In genomic region chr1:2360588-2361364, GRCh38 we compare ENCODE assay signal across 17 cellular contexts. TPM values are rescaled to one million over a fixed set of nuclear protein-coding genes. Genes with fewer than 3 reads are reported as not detected.
DNase-seq lines count a peak whose midpoint lies in the region; ATAC-seq, FAIRE-seq and TF ChIP-seq lines count a peak whose summit lies in the region.
"Had no signal": no experiment of that assay in that cellular context is flagged by ENCODE, and none has a peak within 500 bp of the region (broad histone marks: within the 10 kb centered on the region; RNA-seq: fewer than 3 reads in every experiment).

No MANE protein-coding gene starts in this region.

- TF ChIP-seq CTCF in natural killer cell (IDR thresholded peaks at IDR 0.05) (no peak), endothelial cell of umbilical vein (IDR thresholded peaks at IDR 0.05; ENCODE audit: extremely low read depth in 1 of 2, insufficient read depth in 1 of 2, low read depth in 1 of 2, low read length in 2 of 2) (no peak), omental fat pad (IDR thresholded peaks at IDR 0.05) (no peak)

- no peaks in the 10 kb centered on the region for H3K9me3 ChIP-seq in endothelial cell of umbilical vein (replicated peaks; ENCODE audit: control insufficient read depth, insufficient read depth, low read length)

- FAIRE-seq in endothelial cell of umbilical vein (lab: Jason Lieb, UNC), result peak; percentile 28

- no peak overlapping the region for H3K4me3 ChIP-seq in endothelial cell of umbilical vein (replicated peaks in 1 of 3; ENCODE audit: insufficient read depth in 1 of 3, low read depth in 1 of 3, low read length in 3 of 3)

- H3K4me1 ChIP-seq in endothelial cell of umbilical vein (ENCODE audit: control insufficient read depth, extremely low read depth, insufficient read depth, low read length), result no peaks in the 10 kb centered on the region

- POLR2A ChIA-PET in endothelial cell of umbilical vein (lab: Charles Lee), result interaction anchor here (0.6 kb wide), 1 partner anchor 171 kb away, joined by 3 read pairs; no protein-coding TSS in a partner anchor

- no peaks in the 10 kb centered on the region for H3K36me3 ChIP-seq in endothelial cell of umbilical vein (ENCODE audit: control insufficient read depth in 2 of 2, extremely low read depth in 1 of 2, insufficient read depth in 2 of 2, low read length in 2 of 2)

- ATAC-seq in natural killer cell treated with Interleukin-12 subunit alpha and Interleukin-12 subunit beta and Interleukin-15 and Interleukin-18, amount 100 ng/mL, for 72 hours, result no peak
- ATAC-seq in natural killer cell (no peak), omental fat pad (ENCODE audit: low FRiP score) (no peak), HG02981 (IDR thresholded peaks at IDR 0.05; ENCODE audit: unreplicated experiment) (no peak)
- ATAC-seq: esophagus mucosa; naive thymus-derived CD8-positive, alpha-beta T cell had no signal

- H3K27ac ChIP-seq in endothelial cell of umbilical vein (ENCODE audit: insufficient read depth, low read depth, low read length), result no peak overlapping the region
- H3K27ac ChIP-seq: C4-2B had no signal

- dilution Hi-C loops in endothelial cell of umbilical vein (cut with MboI; ENCODE audit: extremely low pct_ligation_motif_present, low sequenced_read_pairs), result no loop called here

- BruUV-seq in endothelial cell of umbilical vein (replicated peaks; lab: Mats Ljungman, UMichigan), result no TSS peak

- TF ChIP-seq POLR2A in endothelial cell of umbilical vein (IDR thresholded peaks at IDR 0.05; ENCODE audit: low read depth, low read length), result no peak

- no peaks in the 10 kb centered on the region for H3K79me2 ChIP-seq in endothelial cell of umbilical vein (ENCODE audit: control insufficient read depth, insufficient read depth, low read length)

- H4K20me1 ChIP-seq in endothelial cell of umbilical vein (replicated peaks; ENCODE audit: control insufficient read depth, extremely low read depth, insufficient read depth, low read length), result no peaks in the 10 kb centered on the region

- CTCF ChIA-PET in endothelial cell of umbilical vein (lab: Charles Lee), result interaction anchor here (1.1 kb wide), 1 partner anchor 21 kb away, joined by 4 read pairs; no protein-coding TSS in a partner anchor

- H3K4me2 ChIP-seq in endothelial cell of umbilical vein (ENCODE audit: insufficient read depth, low read length), result no peak overlapping the region

- peak; percentile 32 for DNase-seq in natural killer cell treated with Interleukin-12 subunit alpha and Interleukin-12 subunit beta and Interleukin-15 and Interleukin-18, amount 100 ng/mL, for 72 hours (ENCODE audit: low spot score)
- DNase-seq in natural killer cell (no peak), endothelial cell of umbilical vein (ENCODE audit: low read depth, low spot score) (peak; percentile 62), posterior vena cava (ENCODE audit: low spot score) (peak; percentile 37), NCI-H2171 treated with DMSO at 0.1 percent for 48 hours (lab: John Stamatoyannopoulos, UW) (no peak), omental fat pad (ENCODE audit: low spot score) (no peak)
- no peak for DNase-seq in NK-92 treated with Interleukin-12 subunit alpha and Interleukin-12 subunit beta, amount 100 ng/mL, for 24 hours (lab: John Stamatoyannopoulos, UW)
- DNase-seq: activated CD4-positive, alpha-beta T cell treated with anti-CD3 and anti-CD28 coated beads, Interleukin-2, amount 50 U/mL, for 1 hour; activated CD8-positive, alpha-beta memory T cell treated with anti-CD3 and anti-CD28 coated beads, Interleukin-2, amount 50 U/mL, for 48 hours; activated effector memory CD4-positive, alpha-beta T cell treated with anti-CD3 and anti-CD28 coated beads, Interleukin-2, amount 50 U/mL, for 16 hours; MM.1S; SHP77 treated with DMSO at 0.1 percent for 48 hours had no signal

- no peak overlapping the region for H2AFZ ChIP-seq in endothelial cell of umbilical vein (ENCODE audit: low read depth, low read length)

- H3K4me3 Mint-ChIP-seq in natural killer cell treated with Interleukin-12 subunit alpha and Interleukin-12 subunit beta and Interleukin-15 and Interleukin-18, amount 100 ng/mL, for 72 hours, result no peak overlapping the region
- no peak overlapping the region for H3K4me3 Mint-ChIP-seq in natural killer cell
- H3K4me3 Mint-ChIP-seq: central memory CD8-positive, alpha-beta T cell; naive thymus-derived CD8-positive, alpha-beta T cell had no signal

- intact Hi-C loops in natural killer cell (cut with micrococcal nuclease), result no loop called here
- intact Hi-C loops in endothelial cell of umbilical vein (cut with micrococcal nuclease), result no loop called here
- intact Hi-C loops in posterior vena cava (cut with DNase I), result no loop called here

- H3K36me3 Mint-ChIP-seq in natural killer cell treated with Interleukin-12 subunit alpha and Interleukin-12 subunit beta and Interleukin-15 and Interleukin-18, amount 100 ng/mL, for 72 hours, result no peaks in the 10 kb centered on the region
- H3K36me3 Mint-ChIP-seq in natural killer cell, result no peaks in the 10 kb centered on the region

- H3K27me3 Mint-ChIP-seq in natural killer cell treated with Interleukin-12 subunit alpha and Interleukin-12 subunit beta and Interleukin-15 and Interleukin-18, amount 100 ng/mL, for 72 hours, result no peaks in the 10 kb centered on the region
- H3K27me3 Mint-ChIP-seq in natural killer cell (ENCODE audit: low read depth in 2 of 2), result no peaks in the 10 kb centered on the region
- H3K27me3 Mint-ChIP-seq: central memory CD8-positive, alpha-beta T cell; naive thymus-derived CD8-positive, alpha-beta T cell had no signal

- no peaks in the 10 kb centered on the region for H3K4me1 Mint-ChIP-seq in natural killer cell treated with Interleukin-12 subunit alpha and Interleukin-12 subunit beta and Interleukin-15 and Interleukin-18, amount 100 ng/mL, for 72 hours (ENCODE audit: low read depth in 2 of 2)
- no peaks in the 10 kb centered on the region for H3K4me1 Mint-ChIP-seq in natural killer cell
- H3K4me1 Mint-ChIP-seq: central memory CD8-positive, alpha-beta T cell had no signal

- no peak overlapping the region for H3K9ac ChIP-seq in endothelial cell of umbilical vein (replicated peaks; ENCODE audit: extremely low read depth, insufficient read depth, low read length)

- peak overlapping the region in 1 of 2 donors; percentile 56 for H3K27ac Mint-ChIP-seq in natural killer cell treated with Interleukin-12 subunit alpha and Interleukin-12 subunit beta and Interleukin-15 and Interleukin-18, amount 100 ng/mL, for 72 hours
- no peak overlapping the region for H3K27ac Mint-ChIP-seq in natural killer cell

- H3K9me3 Mint-ChIP-seq in natural killer cell treated with Interleukin-12 subunit alpha and Interleukin-12 subunit beta and Interleukin-15 and Interleukin-18, amount 100 ng/mL, for 72 hours, result peaks cover 3% of the 10 kb centered on the region
- H3K9me3 Mint-ChIP-seq in natural killer cell, result peaks cover 0 to 8% of the 10 kb centered on the region in 2 donors

- H3K9me1 ChIP-seq in endothelial cell of umbilical vein (replicated peaks; ENCODE audit: control insufficient read depth, extremely low read depth, insufficient read depth, low read length), result no peaks in the 10 kb centered on the region

- H3K27me3 ChIP-seq in endothelial cell of umbilical vein (ENCODE audit: control insufficient read depth in 2 of 2, insufficient read depth in 2 of 2, low read length in 2 of 2), result no peaks in the 10 kb centered on the region

RNA-seq across cellular contexts. Expression of gene MORN1, which starts 30.6 kb away (rescaled TPM):
- total RNA-seq in natural killer cell treated with Interleukin-12 subunit alpha and Interleukin-12 subunit beta and Interleukin-15 and Interleukin-18, amount 100 ng/mL, for 72 hours, result 1 to 10 TPM; 4.0 to 7.5 TPM
- total RNA-seq in natural killer cell (1 to 10 TPM; 8.0 to 9.3 (median 8.8) TPM), endothelial cell of umbilical vein (6.4 and 6.5 TPM in 2 replicates), posterior vena cava (1 to 10 TPM; 3.8 to 5.5 TPM), omental fat pad (1 to 10 TPM; 4.0 to 9.1 (median 6.4) TPM)
- 3.1 and 4.3 TPM in 2 replicates for polyA plus RNA-seq in endothelial cell of umbilical vein
- 2.6 and 3.0 TPM in 2 replicates for polyA plus RNA-seq in endothelial cell of umbilical vein (2011; cell fraction: cytosol; rRNA removed)
- 9.5 and 10.2 TPM in 2 replicates for polyA plus RNA-seq in endothelial cell of umbilical vein (2011; cell fraction: nucleus; rRNA removed)
- 1.9 and 2.6 TPM in 2 replicates for polyA plus RNA-seq in endothelial cell of umbilical vein (2012)
- polyA minus RNA-seq in endothelial cell of umbilical vein, result 4.0 and 6.7 TPM in 2 replicates
- polyA minus RNA-seq in endothelial cell of umbilical vein (2011; cell fraction: cytosol; rRNA and poly(A)+ RNA removed), result 11.6 TPM
- 6.7 and 7.6 TPM in 2 replicates for polyA minus RNA-seq in endothelial cell of umbilical vein (2011; cell fraction: nucleus; rRNA and poly(A)+ RNA removed)

RNA-seq across cellular contexts. Expression of gene RER1, which starts 30.9 kb away (rescaled TPM):
- 100 to 1,000 TPM; 139 to 161 TPM for total RNA-seq in natural killer cell treated with Interleukin-12 subunit alpha and Interleukin-12 subunit beta and Interleukin-15 and Interleukin-18, amount 100 ng/mL, for 72 hours
- total RNA-seq in natural killer cell (10 to 100 TPM; 89.2 to 98.9 (median 91.9) TPM), endothelial cell of umbilical vein (174 and 179 TPM in 2 replicates), posterior vena cava (100 to 1,000 TPM in 1 of 2 donors, 10 to 100 TPM in 1; 93.7 to 101 TPM), omental fat pad (10 to 100 TPM; 59.4 to 91.7 (median 72.7) TPM)
- polyA plus RNA-seq in endothelial cell of umbilical vein, result 249 and 292 TPM in 2 replicates
- polyA plus RNA-seq in endothelial cell of umbilical vein (2011; cell fraction: cytosol; rRNA removed), result 172 and 180 TPM in 2 replicates
- polyA plus RNA-seq in endothelial cell of umbilical vein (2011; cell fraction: nucleus; rRNA removed), result 248 and 277 TPM in 2 replicates
- polyA plus RNA-seq in endothelial cell of umbilical vein (2012), result 123 and 155 TPM in 2 replicates
- polyA minus RNA-seq in endothelial cell of umbilical vein, result 283 and 344 TPM in 2 replicates
- polyA minus RNA-seq in endothelial cell of umbilical vein (2011; cell fraction: cytosol; rRNA and poly(A)+ RNA removed), result 63.2 TPM
- 42.0 and 63.0 TPM in 2 replicates for polyA minus RNA-seq in endothelial cell of umbilical vein (2011; cell fraction: nucleus; rRNA and poly(A)+ RNA removed)

RNA-seq across cellular contexts. Expression of gene PEX10, which starts 51.6 kb away (rescaled TPM):
- total RNA-seq in natural killer cell treated with Interleukin-12 subunit alpha and Interleukin-12 subunit beta and Interleukin-15 and Interleukin-18, amount 100 ng/mL, for 72 hours, result 10 to 100 TPM; 10.7 to 18.9 TPM
- total RNA-seq in natural killer cell, result 10 to 100 TPM in 1 of 3 donors, 1 to 10 TPM in 2; 8.1 to 11.1 (median 9.8) TPM
- total RNA-seq in endothelial cell of umbilical vein, result 23.0 and 26.7 TPM in 2 replicates
- 25.1 and 31.5 TPM in 2 replicates for polyA plus RNA-seq in endothelial cell of umbilical vein
- polyA plus RNA-seq in endothelial cell of umbilical vein (2011; cell fraction: cytosol; rRNA removed), result 20.0 and 25.0 TPM in 2 replicates
- 17.1 and 17.6 TPM in 2 replicates for polyA plus RNA-seq in endothelial cell of umbilical vein (2011; cell fraction: nucleus; rRNA removed)
- polyA plus RNA-seq in endothelial cell of umbilical vein (2012), result 15.0 and 16.1 TPM in 2 replicates
- polyA minus RNA-seq in endothelial cell of umbilical vein, result 14.5 and 18.2 TPM in 2 replicates
- 15.8 TPM for polyA minus RNA-seq in endothelial cell of umbilical vein (2011; cell fraction: cytosol; rRNA and poly(A)+ RNA removed)
- 9.1 and 13.8 TPM in 2 replicates for polyA minus RNA-seq in endothelial cell of umbilical vein (2011; cell fraction: nucleus; rRNA and poly(A)+ RNA removed)
- total RNA-seq in posterior vena cava, result 10 to 100 TPM; 10.9 to 13.1 TPM
- 10 to 100 TPM; 20.8 to 33.3 (median 23.9) TPM for total RNA-seq in omental fat pad

Comparison
In these comparisons a context has a peak if more than half of its experiments do, and no peak if none do; other contexts are left out.
1. DNase-seq: peak in natural killer cell treated with Interleukin-12 subunit alpha and Interleukin-12 subunit beta and Interleukin-15 and Interleukin-18, amount 100 ng/mL, for 72 hours (single experiment), endothelial cell of umbilical vein (single experiment) and posterior vena cava (single experiment); none in natural killer cell (single experiment), NCI-H2171 treated with DMSO at 0.1 percent for 48 hours (single experiment), omental fat pad (single experiment) and NK-92 treated with Interleukin-12 subunit alpha and Interleukin-12 subunit beta, amount 100 ng/mL, for 24 hours (single experiment).